Comparison of ENCODE assay signal across 27 cellular contexts in genomic region chr10:124084693-124085092, GRCh38. TPM values are rescaled to one million over a fixed set of nuclear protein-coding genes. Genes with fewer than 3 reads are reported as not detected.
DNase-seq lines count a peak whose midpoint lies in the region; TF ChIP-seq lines count a peak whose summit lies in the region.
"Had no signal": no experiment of that assay in that cellular context is flagged by ENCODE, and none has a peak within 500 bp of the region (broad histone marks: within the 10 kb centered on the region; RNA-seq: fewer than 3 reads in every experiment).

No MANE protein-coding gene starts in this region.

- peak; percentile 39 for DNase-seq in NCI-H69 (lab: John Stamatoyannopoulos, UW)
- DNase-seq in chondrocyte (ENCODE audit: low spot score) = no peak
- no peak for DNase-seq in nephron progenitor cell
- DNase-seq in activated gamma-delta T cell treated with Interleukin-2 at 50 U/mL for 16 hours = no peak
- no peak for DNase-seq in activated CD4-positive, alpha-beta T cell treated with anti-CD3 and anti-CD28 coated beads for 48 hours
- DNase-seq in GDM1 (lab: John Stamatoyannopoulos, UW) = no peak
- DNase-seq in NCI-H345 (lab: John Stamatoyannopoulos, UW) = no peak
- DNase-seq: activated CD8-positive, alpha-beta T cell treated with anti-CD3 and anti-CD28 coated beads, Interleukin-2, amount 10 ng/mL, durations not matched to agents 7 days and 5 days; effector CD8-positive, alpha-beta T cell; IMR-90; left cardiac atrium; mesendoderm; NCI-H1048; NCI-H1694; PC-3; SHP77; stimulated activated CD4-positive, alpha-beta T cell treated with anti-CD3 and anti-CD28 coated beads, Interleukin-2, amount 100 ng/mL, for 24 hours; stimulated activated CD8-positive, alpha-beta memory T cell treated with anti-CD3 and anti-CD28 coated beads, Interleukin-4, amount 100 ng/mL, for 48 hours; tibial artery had no signal

- H3K36me3 Mint-ChIP-seq in chondrocyte (ENCODE audit: low read depth) (peaks cover 4% of the 10 kb centered on the region), nephron progenitor cell (ENCODE audit: low read depth) (peaks cover 13% of the 10 kb centered on the region)
- H3K36me3 Mint-ChIP-seq: activated naive CD4-positive, alpha-beta T cell treated with anti-CD3 and anti-CD28 coated beads, Interleukin-2, amount 50 U/mL, for 72 hours had no signal

- TF ChIP-seq CTCF in chondrocyte (IDR thresholded peaks at IDR 0.05) (no peak), nephron progenitor cell (IDR thresholded peaks at IDR 0.05) (no peak)

- peak overlapping the region; percentile 35 to 99 (median 81); a peak in 21 of 22 replicates for H3K27ac ChIP-seq in BLaER1 treated with 17β-estradiol and CSF1 and Interleukin-3, amounts not matched to agents 10 nM and 100 nM
- H3K27ac ChIP-seq: A549, epithelial cell of prostate, neural progenitor cell, right atrium auricular region, tibial artery had no signal

- H3K4me3 Mint-ChIP-seq in chondrocyte (ENCODE audit: unreplicated experiment) (no peak overlapping the region), nephron progenitor cell (no peak overlapping the region)
- H3K4me3 Mint-ChIP-seq: activated CD8-positive, alpha-beta T cell treated with anti-CD3 and anti-CD28 coated beads, Interleukin-2, amount 10 ng/mL, durations not matched to agents 7 days and 5 days; neural progenitor cell; stimulated activated naive CD8-positive, alpha-beta T cell treated with anti-CD3 and anti-CD28 coated beads, Interleukin-15, Interleukin-2, amounts not matched to agents 100 ng/mL and 50 ng/mL, for 24 hours; T-helper 2 cell treated with Interferon-gamma antibody and Interleukin-4, amounts not matched to agents 5 μg/mL and 100 μg/mL, for 36 hours had no signal

- H3K4me1 ChIP-seq in BLaER1 treated with 17β-estradiol and CSF1 and Interleukin-3, amounts not matched to agents 10 nM and 100 nM = peaks cover 98 to 100% (median 99%) of the 10 kb centered on the region in 10 experiments
- H3K4me1 ChIP-seq: neural progenitor cell, right atrium auricular region had no signal

- peak overlapping the region; percentile 91 to 100 (median 97) for H3K4me2 ChIP-seq in BLaER1 treated with 17β-estradiol and CSF1 and Interleukin-3, amounts not matched to agents 10 nM and 100 nM
- H3K4me2 ChIP-seq: A549, neural progenitor cell had no signal

- H3K27ac Mint-ChIP-seq in chondrocyte (ENCODE audit: unreplicated experiment) (peak overlapping the region; percentile 83), nephron progenitor cell (peak overlapping the region; percentile 80)
- H3K27ac Mint-ChIP-seq: activated CD8-positive, alpha-beta T cell treated with anti-CD3 and anti-CD28 coated beads, Interleukin-2, amount 10 ng/mL, durations not matched to agents 7 days and 5 days; activated naive CD4-positive, alpha-beta T cell treated with anti-CD3 and anti-CD28 coated beads, Interleukin-2, amount 50 U/mL, for 72 hours; stimulated activated naive CD8-positive, alpha-beta T cell treated with anti-CD3 and anti-CD28 coated beads, Interleukin-15, Interleukin-2, amounts not matched to agents 100 ng/mL and 50 ng/mL, for 24 hours; T-helper 2 cell treated with Interferon-gamma antibody and Interleukin-4, amounts not matched to agents 5 μg/mL and 100 μg/mL, for 36 hours had no signal

- peak overlapping the region; percentile 64 to 80 (median 73) for H3K9ac ChIP-seq in BLaER1 treated with 17β-estradiol and CSF1 and Interleukin-3, amounts not matched to agents 10 nM and 100 nM
- H3K9ac ChIP-seq: neural progenitor cell had no signal

- no peaks in the 10 kb centered on the region for H3K27me3 ChIP-seq in BLaER1 treated with 17β-estradiol and CSF1 and Interleukin-3, amounts not matched to agents 10 nM and 100 nM
- H3K27me3 ChIP-seq: right atrium auricular region, tibial artery had no signal

- H3K27me3 Mint-ChIP-seq in chondrocyte (ENCODE audit: low read depth) (no peaks in the 10 kb centered on the region), nephron progenitor cell (ENCODE audit: low read depth, poor library complexity) (peaks cover 10% of the 10 kb centered on the region)

- peaks cover 2% of the 10 kb centered on the region for H3K9me3 Mint-ChIP-seq in chondrocyte (ENCODE audit: low read depth)
- peaks cover 5% of the 10 kb centered on the region for H3K9me3 Mint-ChIP-seq in nephron progenitor cell
- H3K9me3 Mint-ChIP-seq: activated naive CD4-positive, alpha-beta T cell treated with anti-CD3 and anti-CD28 coated beads, Interleukin-2, amount 50 U/mL, for 72 hours; stimulated activated naive CD8-positive, alpha-beta T cell treated with anti-CD3 and anti-CD28 coated beads, Interleukin-15, Interleukin-2, amounts not matched to agents 100 ng/mL and 50 ng/mL, for 24 hours; T-helper 2 cell treated with Interferon-gamma antibody and Interleukin-4, amounts not matched to agents 5 μg/mL and 100 μg/mL, for 36 hours had no signal

- H3K4me1 Mint-ChIP-seq in chondrocyte (ENCODE audit: low read depth) (peaks cover 62% of the 10 kb centered on the region), nephron progenitor cell (peaks cover 71% of the 10 kb centered on the region)

- H3K4me3 ChIP-seq in BLaER1 treated with 17β-estradiol and CSF1 and Interleukin-3, amounts not matched to agents 10 nM and 100 nM = peak overlapping the region; percentile 30 to 100 (median 52)
- H3K4me3 ChIP-seq: A549, neural progenitor cell, right atrium auricular region, tibial artery had no signal

- H4K20me1 ChIP-seq in BLaER1 treated with 17β-estradiol and CSF1 and Interleukin-3, amounts not matched to agents 10 nM and 100 nM = peaks cover 20 to 100% (median 89%) of the 10 kb centered on the region in 11 experiments

- H3K36me3 ChIP-seq in BLaER1 treated with 17β-estradiol and CSF1 and Interleukin-3, amounts not matched to agents 10 nM and 100 nM = peaks cover 11 to 87% (median 37%) of the 10 kb centered on the region in 11 experiments; a peak in 21 of 22 replicates
- H3K36me3 ChIP-seq: neural progenitor cell, right atrium auricular region, tibial artery had no signal

- peaks cover 0 to 5% (median 0%) of the 10 kb centered on the region in 11 experiments; a peak in 3 of 22 replicates for H3K9me3 ChIP-seq in BLaER1 treated with 17β-estradiol and CSF1 and Interleukin-3, amounts not matched to agents 10 nM and 100 nM (replicated peaks in 1 of 11)
- H3K9me3 ChIP-seq: A549, right atrium auricular region, tibial artery had no signal

RNA-seq across cellular contexts. Expression of gene CHST15, which starts 8.7 kb away (rescaled TPM):
- 26.1 to 43.8 TPM (median 42.8 TPM) in 3 replicates for total RNA-seq in chondrocyte
- total RNA-seq: activated CD8-positive, alpha-beta T cell treated with anti-CD3 and anti-CD28 coated beads, Interleukin-2, amount 10 ng/mL, durations not matched to agents 7 days and 5 days had no signal
